In the genomic region with DNA sequence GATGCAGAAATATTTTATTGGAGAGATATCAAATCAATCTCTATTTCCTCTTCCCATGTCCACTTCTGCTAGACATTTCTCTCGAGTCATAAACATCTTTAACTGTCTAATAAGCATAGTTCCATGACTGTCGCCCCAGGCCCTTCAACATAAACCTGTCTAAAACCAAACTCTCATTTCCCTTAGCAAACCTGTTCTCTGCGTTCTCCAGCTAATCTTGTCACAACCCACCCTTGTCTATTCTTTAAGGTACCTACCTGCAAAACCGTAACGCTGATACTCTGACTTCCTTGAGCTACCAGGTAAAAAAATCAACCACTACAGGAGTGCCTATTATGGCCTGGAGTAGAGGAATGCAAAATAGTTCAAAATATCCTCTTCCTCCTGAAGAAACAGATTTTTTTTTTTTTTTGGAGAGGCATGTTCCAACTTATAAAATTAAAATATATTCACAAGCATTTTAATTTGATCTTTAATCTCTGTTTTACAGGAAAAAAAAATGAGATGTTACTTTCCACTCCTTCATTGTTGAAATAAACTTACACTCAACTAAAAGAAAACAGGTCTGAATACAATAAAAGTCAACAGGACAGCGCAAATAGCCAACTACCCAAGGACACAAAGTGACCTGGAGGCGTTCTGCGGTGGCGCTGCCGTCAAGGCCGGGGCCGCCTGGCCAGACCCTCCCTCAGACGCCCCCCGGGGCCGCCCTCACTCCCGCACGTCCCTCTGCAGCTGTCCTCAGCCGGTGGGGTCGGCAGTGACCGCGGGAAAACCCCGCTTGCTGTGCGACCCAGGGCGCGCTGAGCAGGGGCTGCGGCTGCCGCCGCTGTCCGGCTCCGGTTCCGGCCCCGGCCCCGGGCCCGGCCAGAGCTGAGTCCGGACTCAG, we compare ENCODE assay signal across 8 cellular contexts. TPM values are rescaled to one million over a fixed set of nuclear protein-coding genes. Genes with fewer than 3 reads are reported as not detected.
DNase-seq lines count a peak whose midpoint lies in the region; ATAC-seq and TF ChIP-seq lines count a peak whose summit lies in the region.

No MANE protein-coding gene starts in this region.

- H4K20me1 ChIP-seq in DOHH2 (ENCODE audit: control insufficient read depth, insufficient read depth, low read depth, low read length): peaks cover 5% of the 10 kb centered on the region; the same call in 1 of the 2 replicates

- H3K27ac ChIP-seq in DOHH2 (ENCODE audit: low read depth, low read length) (peak overlapping the region; percentile 91), epithelial cell of prostate (peak overlapping the region; percentile 87)

- H3K27ac Mint-ChIP-seq in natural killer cell: peak overlapping the region; percentile 94 to 98

- peaks cover 96% of the 10 kb centered on the region for H3K79me2 ChIP-seq in DOHH2 (ENCODE audit: control insufficient read depth, low read length)

- no peaks in the 10 kb centered on the region for H3K9me3 Mint-ChIP-seq in natural killer cell

- no peak for DNase-seq in epithelial cell of prostate (ENCODE audit: low read depth, low spot score)
- no peak for DNase-seq in natural killer cell
- no peak for DNase-seq in mesenteric fat pad (ENCODE audit: low spot score)
- DNase-seq in SKM-1 treated with dmso at 0.1 percent for 144 hours (lab: John Stamatoyannopoulos, UW; ENCODE audit: unreplicated experiment): no peak

- peak overlapping the region; percentile 68 for H3K4me2 ChIP-seq in DOHH2 (ENCODE audit: low read length)

- H3K4me3 Mint-ChIP-seq in natural killer cell: peak overlapping the region; percentile 97

- peaks cover 6% of the 10 kb centered on the region for H3K36me3 Mint-ChIP-seq in natural killer cell

- peaks cover 69% of the 10 kb centered on the region for H3K36me3 ChIP-seq in DOHH2 (ENCODE audit: control insufficient read depth, low read length)

- intact Hi-C loops in natural killer cell (cut with micrococcal nuclease): loop anchor here (2.0 to 5.0 kb wide), 4 partner anchors 59 to 723 kb away; a partner anchor contains a TSS

- H3K27me3 ChIP-seq in DOHH2 (ENCODE audit: control insufficient read depth, low read length): no peaks in the 10 kb centered on the region

- peaks cover 10% of the 10 kb centered on the region; the same call in 1 of the 2 replicates for H3F3A ChIP-seq in DOHH2 (ENCODE audit: control insufficient read depth, insufficient read depth)

- peaks cover 24 to 42% of the 10 kb centered on the region in 2 donors for H3K4me1 Mint-ChIP-seq in natural killer cell

- peak; percentile 17 for ATAC-seq in GM19372 (IDR thresholded peaks at IDR 0.05; ENCODE audit: low read depth, unreplicated experiment)
- peak; percentile 24 for ATAC-seq in HG03354 (IDR thresholded peaks at IDR 0.05; ENCODE audit: poor library complexity, severe bottlenecking, unreplicated experiment)
- ATAC-seq in SK-N-SH treated with all-trans-retinoic acid at 6 μM for 48 hours: peak; percentile 51
- peak; percentile 1 to 6 (median 2) for ATAC-seq in natural killer cell

- TF ChIP-seq CTCF in DOHH2 (IDR thresholded peaks at IDR 0.05; ENCODE audit: low read depth, low read length, poor library complexity, severe bottlenecking) (peak; percentile 3), natural killer cell (IDR thresholded peaks at IDR 0.05) (no peak)

- H3K27me3 Mint-ChIP-seq in natural killer cell (ENCODE audit: low read depth in 2 of 2): no peaks in the 10 kb centered on the region

- H3K4me1 ChIP-seq in DOHH2 (ENCODE audit: control insufficient read depth, low read length): peaks cover 43% of the 10 kb centered on the region

- peaks cover 22% of the 10 kb centered on the region for H3K9me3 ChIP-seq in DOHH2 (ENCODE audit: control insufficient read depth, insufficient read depth, low read length)

- no peaks in the 10 kb centered on the region for H3K9me2 ChIP-seq in DOHH2 (replicated peaks; ENCODE audit: control insufficient read depth, low read length)

- H3K4me3 ChIP-seq in DOHH2 (ENCODE audit: low read length): peak overlapping the region; percentile 83

TF ChIP-seq in SK-N-SH treated with all-trans-retinoic acid at 6 μM for 48 hours, 23 proteins besides CTCF, POLR2A, EP300 and RAD21:
- no peak for TF ChIP-seq PPARA (CRISPR knock-in tag; IDR thresholded peaks at IDR 0.05; ENCODE audit: borderline replicate concordance)
TF ChIP-seq in SK-N-SH treated with all-trans-retinoic acid at 6 μM for 48 hours: peak in this region for 0.

RNA-seq across cellular contexts. Expression of a gene that starts 0.8 kb away (rescaled TPM):
- total RNA-seq in natural killer cell: 10 to 100 TPM; 17.4 to 26.0 (median 22.6) TPM
- total RNA-seq in mesenteric fat pad: 13.2 TPM

RNA-seq across cellular contexts. Expression of a gene that starts 0.9 kb away (rescaled TPM):
- total RNA-seq in natural killer cell (10 to 100 TPM; 51.7 to 61.2 (median 54.0) TPM), mesenteric fat pad (9.2 TPM)

RNA-seq across cellular contexts. Expression of a gene that starts 58.7 kb away (rescaled TPM):
- 1 to 10 TPM; 3.0 to 5.4 (median 3.7) TPM for total RNA-seq in natural killer cell
- 2.3 TPM for total RNA-seq in mesenteric fat pad
